25 cellular contexts compared by ENCODE assay signal in genomic region chrX:21802054-21802660, GRCh38. TPM values are rescaled to one million over a fixed set of nuclear protein-coding genes. Genes with fewer than 3 reads are reported as not detected.
"Had no signal": no experiment of that assay in that cellular context is flagged by ENCODE, and none has a peak within 500 bp of the region (broad histone marks: within the 10 kb centered on the region; RNA-seq: fewer than 3 reads in every experiment).

No MANE protein-coding gene starts in this region.

- H3K4me3 ChIP-seq: breast epithelium, lung, right lobe of liver, spleen, transverse colon had no signal

- H3K9me3 ChIP-seq: breast epithelium, right lobe of liver, spleen, transverse colon had no signal

- DNase-seq: activated CD4-positive, alpha-beta T cell treated with anti-CD3 and anti-CD28 coated beads for 36 hours; activated CD8-positive, alpha-beta memory T cell treated with anti-CD3 and anti-CD28 coated beads, Interleukin-2, amount 50 U/mL, for 4 hours; activated CD8-positive, alpha-beta T cell treated with anti-CD3 and anti-CD28 coated beads for 36 hours; activated gamma-delta T cell treated with Interleukin-2 at 50 U/mL for 16 hours; activated naive CD8-positive, alpha-beta T cell treated with anti-CD3 and anti-CD28 coated beads for 36 hours; activated T-cell treated with anti-CD3 and anti-CD28 coated beads, Interleukin-2, amount 50 U/mL, for 72 hours; anterior cingulate cortex; immature natural killer cell; left cardiac atrium; naive thymus-derived CD4-positive, alpha-beta T cell; nucleus accumbens; right lobe of liver; spleen; stimulated activated CD4-positive, alpha-beta T cell treated with anti-CD3 and anti-CD28 coated beads, Interleukin-1b, Interleukin-23, amount 100 ng/mL, for 48 hours; stimulated activated naive B cell treated with anti-CD40 and anti-IgM and Interleukin-4, amounts not matched to agents 10 μg/mL and 1 μg/mL and 100 μg/mL, for 72 hours; substantia nigra; T1000; transverse colon had no signal

- H3K36me3 ChIP-seq: breast epithelium, right lobe of liver, spleen, transverse colon had no signal

- H3K4me1 ChIP-seq: breast epithelium, spleen had no signal

- H3K27ac ChIP-seq: breast epithelium, right lobe of liver, spleen, VCaP had no signal

- H3K27me3 ChIP-seq: right lobe of liver, spleen, transverse colon had no signal

RNA-seq across cellular contexts. Expression of gene SMPX, which starts 44.2 kb away (rescaled TPM):
- total RNA-seq: activated CD4-positive, alpha-beta T cell treated with anti-CD3 and anti-CD28 coated beads for 36 hours; activated CD8-positive, alpha-beta T cell treated with anti-CD3 and anti-CD28 coated beads for 36 hours; activated naive CD8-positive, alpha-beta T cell treated with anti-CD3 and anti-CD28 coated beads for 36 hours; activated T-cell treated with anti-CD3 and anti-CD28 coated beads, Interleukin-2, amount 50 U/mL, for 72 hours; dermis microvascular lymphatic vessel endothelial cell; esophagus mucosa; fibroblast of villous mesenchyme; naive thymus-derived CD4-positive, alpha-beta T cell; progenitor cell of endocrine pancreas; spleen had no signal
